In genomic region chr11:108584973-108585372, GRCh38 we compare ENCODE assay signal across 25 cellular contexts.
"Had no signal": no experiment of that assay in that cellular context is flagged by ENCODE, and none has a peak within 500 bp of the region (broad histone marks: within the 10 kb centered on the region; RNA-seq: fewer than 3 reads in every experiment).

No MANE protein-coding gene starts in this region.

- H3K4me3 ChIP-seq: gastrocnemius medialis, lower lobe of right lung, neural progenitor cell, prostate gland, right atrium auricular region, smooth muscle cell, suprapubic skin, transverse colon, upper lobe of right lung, uterus had no signal

- H3K27me3 Mint-ChIP-seq: stimulated activated naive CD8-positive, alpha-beta T cell treated with anti-CD3 and anti-CD28 coated beads, Interleukin-15, amount 100 ng/mL, for 72 hours had no signal

- H2AFZ ChIP-seq: neural progenitor cell had no signal

- H3K4me1 ChIP-seq: gastrocnemius medialis, neural progenitor cell, prostate gland, right atrium auricular region, uterus had no signal

- H3K27ac Mint-ChIP-seq: effector memory CD8-positive, alpha-beta T cell; natural killer cell treated with Interleukin-12 subunit alpha and Interleukin-12 subunit beta and Interleukin-15 and Interleukin-18, amount 100 ng/mL, for 72 hours; neural progenitor cell; stimulated activated naive CD8-positive, alpha-beta T cell treated with anti-CD3 and anti-CD28 coated beads, Interleukin-15, amount 100 ng/mL, for 72 hours had no signal

- H3K4me1 Mint-ChIP-seq: naive B cell; neural progenitor cell; stimulated activated naive CD8-positive, alpha-beta T cell treated with anti-CD3 and anti-CD28 coated beads, Interleukin-15, amount 100 ng/mL, for 72 hours had no signal

- H3K27ac ChIP-seq: gastrocnemius medialis, lower lobe of right lung, neural progenitor cell, prostate gland, right atrium auricular region, suprapubic skin, transverse colon, upper lobe of right lung, uterus had no signal

- FAIRE-seq: endometrium, keratinocyte had no signal

- DNase-seq: cortex of kidney; effector memory CD8-positive, alpha-beta T cell; gastrocnemius medialis; head of caudate nucleus; left ventricle myocardium superior; lower lobe of right lung; naive B cell; stimulated activated CD4-positive, alpha-beta T cell treated with anti-CD3 and anti-CD28 coated beads, Interleukin-12 subunit alpha, Interleukin-12 subunit beta, amount 100 ng/mL, for 4 hours; stimulated activated CD4-positive, alpha-beta T cell treated with anti-CD3 and anti-CD28 coated beads, Interleukin-1b, Interleukin-23, amount 100 ng/mL, for 48 hours; stimulated activated CD4-positive, alpha-beta T cell treated with anti-CD3 and anti-CD28 coated beads, Interleukin-4, amount 100 ng/mL, for 1 hour; stimulated activated CD8-positive, alpha-beta memory T cell treated with anti-CD3 and anti-CD28 coated beads, Interleukin-4, amount 100 ng/mL, for 48 hours; stimulated activated naive CD4-positive, alpha-beta T cell; stimulated activated naive CD8-positive, alpha-beta T cell treated with anti-CD3 and anti-CD28 coated beads, Interleukin-15, amount 100 ng/mL, for 72 hours; transverse colon; upper lobe of right lung; uterus had no signal

- H3K9me3 Mint-ChIP-seq: effector memory CD8-positive, alpha-beta T cell; natural killer cell treated with Interleukin-12 subunit alpha and Interleukin-12 subunit beta and Interleukin-15 and Interleukin-18, amount 100 ng/mL, for 72 hours; stimulated activated naive CD8-positive, alpha-beta T cell treated with anti-CD3 and anti-CD28 coated beads, Interleukin-15, amount 100 ng/mL, for 72 hours had no signal

- H3K4me3 Mint-ChIP-seq: effector memory CD8-positive, alpha-beta T cell; naive B cell; natural killer cell treated with Interleukin-12 subunit alpha and Interleukin-12 subunit beta and Interleukin-15 and Interleukin-18, amount 100 ng/mL, for 72 hours; neural progenitor cell; stimulated activated naive CD8-positive, alpha-beta T cell treated with anti-CD3 and anti-CD28 coated beads, Interleukin-15, amount 100 ng/mL, for 72 hours had no signal

- H3K36me3 ChIP-seq: gastrocnemius medialis, lower lobe of right lung, neural progenitor cell, prostate gland, right atrium auricular region, suprapubic skin, transverse colon, upper lobe of right lung, uterus had no signal

- H3K27me3 ChIP-seq: gastrocnemius medialis, neural progenitor cell, right atrium auricular region, suprapubic skin, transverse colon, upper lobe of right lung, uterus had no signal

- H3K9me3 ChIP-seq: gastrocnemius medialis, lower lobe of right lung, prostate gland, right atrium auricular region, suprapubic skin, upper lobe of right lung, uterus had no signal

- H3K4me2 ChIP-seq: neural progenitor cell, smooth muscle cell had no signal

- H3K36me3 Mint-ChIP-seq: natural killer cell treated with Interleukin-12 subunit alpha and Interleukin-12 subunit beta and Interleukin-15 and Interleukin-18, amount 100 ng/mL, for 72 hours; neural progenitor cell had no signal

- ATAC-seq: effector memory CD8-positive, alpha-beta T cell; gastrocnemius medialis; left ventricle myocardium superior; lower lobe of right lung; natural killer cell treated with Interleukin-12 subunit alpha and Interleukin-12 subunit beta and Interleukin-15 and Interleukin-18, amount 100 ng/mL, for 72 hours; sciatic nerve; stimulated activated naive CD8-positive, alpha-beta T cell treated with anti-CD3 and anti-CD28 coated beads, Interleukin-15, amount 100 ng/mL, for 72 hours; upper lobe of right lung had no signal
